In genomic region chr1:203696673-203697072, GRCh38 we compare ENCODE assay signal across 17 cellular contexts.
DNase-seq lines count a peak whose midpoint lies in the region; ATAC-seq, FAIRE-seq and TF ChIP-seq lines count a peak whose summit lies in the region.
"Had no signal": no experiment of that assay in that cellular context is flagged by ENCODE, and none has a peak within 500 bp of the region (broad histone marks: within the 10 kb centered on the region; RNA-seq: fewer than 3 reads in every experiment).

No MANE protein-coding gene starts in this region.

- H3K36me3 ChIP-seq in astrocyte (ENCODE audit: insufficient read depth, low read length): peaks cover 8% of the 10 kb centered on the region
- peaks cover 27 to 33% of the 10 kb centered on the region in 2 donors for H3K36me3 ChIP-seq in muscle layer of duodenum (ENCODE audit: control insufficient read depth in 1 of 2, insufficient read depth in 2 of 2, low read length in 2 of 2)

- H3K27me3 Mint-ChIP-seq in stimulated activated naive CD8-positive, alpha-beta T cell treated with anti-CD3 and anti-CD28 coated beads, Interleukin-15, amount 100 ng/mL, for 72 hours: no peaks in the 10 kb centered on the region
- H3K27me3 Mint-ChIP-seq in astrocyte (ENCODE audit: low read depth, unreplicated experiment): no peaks in the 10 kb centered on the region
- H3K27me3 Mint-ChIP-seq: naive thymus-derived CD8-positive, alpha-beta T cell had no signal

- no peak overlapping the region for H3K27ac Mint-ChIP-seq in stimulated activated naive CD8-positive, alpha-beta T cell treated with anti-CD3 and anti-CD28 coated beads, Interleukin-15, amount 100 ng/mL, for 72 hours
- H3K27ac Mint-ChIP-seq in astrocyte (ENCODE audit: unreplicated experiment): no peak overlapping the region

- H3K9ac ChIP-seq in astrocyte (ENCODE audit: low read length): no peak overlapping the region

- no peak overlapping the region for H2AFZ ChIP-seq in astrocyte (ENCODE audit: low read depth, low read length)

- H3K4me3 Mint-ChIP-seq in stimulated activated naive CD8-positive, alpha-beta T cell treated with anti-CD3 and anti-CD28 coated beads, Interleukin-15, amount 100 ng/mL, for 72 hours: no peak overlapping the region
- H3K4me3 Mint-ChIP-seq in astrocyte (ENCODE audit: unreplicated experiment): no peak overlapping the region
- H3K4me3 Mint-ChIP-seq: naive thymus-derived CD8-positive, alpha-beta T cell had no signal

- no peaks in the 10 kb centered on the region for H3K9me3 Mint-ChIP-seq in stimulated activated naive CD8-positive, alpha-beta T cell treated with anti-CD3 and anti-CD28 coated beads, Interleukin-15, amount 100 ng/mL, for 72 hours
- H3K9me3 Mint-ChIP-seq in astrocyte (ENCODE audit: unreplicated experiment): no peaks in the 10 kb centered on the region
- H3K9me3 Mint-ChIP-seq: naive thymus-derived CD8-positive, alpha-beta T cell had no signal

- ATAC-seq in stimulated activated naive CD8-positive, alpha-beta T cell treated with anti-CD3 and anti-CD28 coated beads, Interleukin-15, amount 100 ng/mL, for 72 hours: peak; percentile 43
- no peak for ATAC-seq in stimulated activated naive CD8-positive, alpha-beta T cell treated with anti-CD3 and anti-CD28 coated beads, Interleukin-15, Interleukin-2, amounts not matched to agents 100 U/mL and 50 U/mL, for 24 hours
- no peak for ATAC-seq in GM21515 (IDR thresholded peaks at IDR 0.05; ENCODE audit: unreplicated experiment)
- ATAC-seq: heart right ventricle; K562; naive thymus-derived CD8-positive, alpha-beta T cell had no signal

- H3K27me3 ChIP-seq in astrocyte (ENCODE audit: insufficient read depth, low read length) (no peaks in the 10 kb centered on the region), muscle layer of duodenum (ENCODE audit: low read depth, low read length) (no peaks in the 10 kb centered on the region)
- H3K27me3 ChIP-seq: adrenal gland, heart right ventricle, thyroid gland had no signal

- no peak overlapping the region for H3K27ac ChIP-seq in astrocyte (ENCODE audit: low read depth, low read length)
- peak overlapping the region; percentile 10 for H3K27ac ChIP-seq in muscle layer of duodenum (ENCODE audit: low read length)
- H3K27ac ChIP-seq: HL-60, thyroid gland had no signal

- FAIRE-seq in astrocyte (lab: Jason Lieb, UNC): peak; percentile 26
- FAIRE-seq: GM19239, K562 had no signal

- no peak overlapping the region for H3K4me2 ChIP-seq in astrocyte (ENCODE audit: low read length)

- H3K4me1 ChIP-seq in astrocyte (ENCODE audit: insufficient read depth, low read length): peaks cover 22% of the 10 kb centered on the region
- peaks cover 29 to 56% of the 10 kb centered on the region in 2 donors for H3K4me1 ChIP-seq in muscle layer of duodenum (ENCODE audit: control insufficient read depth in 1 of 2, insufficient read depth in 2 of 2, low read length in 2 of 2)
- H3K4me1 ChIP-seq: HAP-1 had no signal

- H3K9me3 ChIP-seq in astrocyte (ENCODE audit: insufficient read depth, low read depth, low read length): no peaks in the 10 kb centered on the region
- H3K9me3 ChIP-seq in muscle layer of duodenum (ENCODE audit: control insufficient read depth in 1 of 2, low read length in 2 of 2): no peaks in the 10 kb centered on the region
- H3K9me3 ChIP-seq: adrenal gland, HAP-1, heart right ventricle, thyroid gland had no signal

- H3K36me3 Mint-ChIP-seq in astrocyte (ENCODE audit: low read depth, unreplicated experiment): peaks cover 28% of the 10 kb centered on the region

- H3K4me3 ChIP-seq in astrocyte (ENCODE audit: insufficient read depth, low read depth, low read length): no peak overlapping the region
- H3K4me3 ChIP-seq in muscle layer of duodenum (ENCODE audit: low read depth in 1 of 2, low read length in 2 of 2): no peak overlapping the region
- H3K4me3 ChIP-seq: adrenal gland, HAP-1, heart right ventricle, K562, thyroid gland had no signal

- H3K4me1 Mint-ChIP-seq in stimulated activated naive CD8-positive, alpha-beta T cell treated with anti-CD3 and anti-CD28 coated beads, Interleukin-15, amount 100 ng/mL, for 72 hours: peaks cover 8% of the 10 kb centered on the region
- peaks cover 24% of the 10 kb centered on the region for H3K4me1 Mint-ChIP-seq in astrocyte (ENCODE audit: low read depth, unreplicated experiment)

- DNase-seq in stimulated activated naive CD8-positive, alpha-beta T cell treated with anti-CD3 and anti-CD28 coated beads, Interleukin-15, amount 100 ng/mL, for 72 hours: no peak
- DNase-seq in stimulated activated naive CD8-positive, alpha-beta T cell treated with anti-CD3 and anti-CD28 coated beads, Interleukin-15, Interleukin-2, amounts not matched to agents 100 U/mL and 50 U/mL, for 24 hours: no peak
- DNase-seq in astrocyte (ENCODE audit: low read depth) (no peak), occipital lobe (lab: John Stamatoyannopoulos, UW) (no peak), NCI-H1694 (lab: John Stamatoyannopoulos, UW) (no peak), NCI-H510A (lab: John Stamatoyannopoulos, UW) (no peak)
- DNase-seq: adrenal gland; heart right ventricle; naive thymus-derived CD8-positive, alpha-beta T cell; NCI-H187; thyroid gland had no signal

- TF ChIP-seq CTCF in astrocyte (IDR thresholded peaks at IDR 0.05; ENCODE audit: insufficient read depth, low read depth, low read length): no peak

- peaks cover 44% of the 10 kb centered on the region for H3K79me2 ChIP-seq in astrocyte (ENCODE audit: insufficient read depth, low read length)

- H4K20me1 ChIP-seq in astrocyte (ENCODE audit: insufficient read depth, low read length): peaks cover 40% of the 10 kb centered on the region
